Comparison of ENCODE assay signal across 33 cellular contexts in the genomic region with DNA sequence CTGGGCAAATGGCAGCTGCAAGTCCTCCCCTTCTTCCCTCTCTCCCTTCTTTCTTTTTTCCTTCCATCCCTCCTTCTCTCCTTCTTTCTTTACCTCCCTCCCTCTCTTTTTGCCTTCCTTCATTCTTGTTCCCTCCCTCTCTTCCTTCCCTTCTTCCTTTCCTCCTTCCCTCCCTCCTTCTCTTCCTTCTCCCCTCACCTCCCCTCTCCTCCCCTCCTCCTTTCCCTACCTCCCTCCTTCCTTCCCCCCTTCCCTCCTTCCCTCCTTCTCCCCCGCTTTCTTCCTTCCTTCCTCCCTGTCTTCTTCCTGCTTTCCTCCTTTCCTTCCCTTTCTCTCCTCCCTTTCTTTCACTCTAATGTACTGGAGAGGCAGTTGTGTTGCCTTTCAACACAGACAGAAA.
"Had no signal": no experiment of that assay in that cellular context is flagged by ENCODE, and none has a peak within 500 bp of the region (broad histone marks: within the 10 kb centered on the region; RNA-seq: fewer than 3 reads in every experiment).

No MANE protein-coding gene starts in this region.

- H3K27me3 ChIP-seq: adrenal gland, ascending aorta, body of pancreas, brain microvascular endothelial cell, breast epithelium, cardiac muscle cell had no signal

- H3K4me3 ChIP-seq: adrenal gland, ascending aorta, body of pancreas, breast epithelium, cardiac muscle cell had no signal

- ATAC-seq: activated naive CD4-positive, alpha-beta T cell treated with anti-CD3 and anti-CD28 coated beads, Interleukin-2, amount 50 U/mL, for 72 hours; activated naive CD8-positive, alpha-beta T cell treated with anti-CD3 and anti-CD28 coated beads, Interleukin-2, amount 50 U/mL, for 24 hours; activated T-cell treated with anti-CD3 and anti-CD28 coated beads, Interleukin-2, amount 50 U/mL, for 4 hours; activated T-cell treated with anti-CD3 and anti-CD28 coated beads, Interleukin-2, amount 50 U/mL, for 72 hours; activated T-helper 17 cell treated with anti-CD3 and anti-CD28 coated beads, Interleukin-2, amount 50 U/mL, for 72 hours; body of pancreas had no signal

- FAIRE-seq: astrocyte, bronchial epithelial cell had no signal

- H3K27ac ChIP-seq: adrenal gland, ascending aorta, body of pancreas, brain microvascular endothelial cell, breast epithelium, cardiac muscle cell had no signal

- H3K9me3 ChIP-seq: adrenal gland, ascending aorta had no signal

- H3K36me3 ChIP-seq: adrenal gland, ascending aorta, brain microvascular endothelial cell, breast epithelium, cardiac muscle cell had no signal

- DNase-seq: activated effector memory CD4-positive, alpha-beta T cell treated with anti-CD3 and anti-CD28 coated beads, Interleukin-2, amount 50 U/mL, for 16 hours; activated effector memory CD4-positive, alpha-beta T cell treated with Interleukin-2 at 50 U/mL for 16 hours; activated gamma-delta T cell; activated gamma-delta T cell treated with Interleukin-2 at 50 U/mL for 16 hours; activated naive CD4-positive, alpha-beta T cell; activated naive CD4-positive, alpha-beta T cell treated with anti-CD3 and anti-CD28 coated beads for 36 hours; activated naive CD4-positive, alpha-beta T cell treated with anti-CD3 and anti-CD28 coated beads, Interleukin-2, amount 10 ng/mL, durations not matched to agents 7 days and 5 days; activated naive CD4-positive, alpha-beta T cell treated with anti-CD3 and anti-CD28 coated beads, Interleukin-2, amount 50 U/mL, for 16 hours; activated naive CD4-positive, alpha-beta T cell treated with Interleukin-2 at 50 U/mL for 16 hours; activated naive CD8-positive, alpha-beta T cell treated with anti-CD3 and anti-CD28 coated beads for 36 hours; activated naive CD8-positive, alpha-beta T cell treated with anti-CD3 and anti-CD28 coated beads, Interleukin-2, amount 10 ng/mL, durations not matched to agents 7 days and 5 days; activated naive CD8-positive, alpha-beta T cell treated with anti-CD3 and anti-CD28 coated beads, Interleukin-2, amount 50 U/mL, for 24 hours; activated T-cell treated with anti-CD3 and anti-CD28 coated beads, Interleukin-2, amount 50 U/mL, for 24 hours; activated T-cell treated with anti-CD3 and anti-CD28 coated beads, Interleukin-2, amount 50 U/mL, for 4 hours; activated T-cell treated with anti-CD3 and anti-CD28 coated beads, Interleukin-2, amount 50 U/mL, for 48 hours; activated T-cell treated with anti-CD3 and anti-CD28 coated beads, Interleukin-2, amount 50 U/mL, for 72 hours; adrenal gland; amniotic stem cell; amygdala; anterior cingulate cortex; aorta; body of pancreas; brain microvascular endothelial cell; caudate nucleus; central memory CD4-positive, alpha-beta T cell; cerebellar nuclear complex had no signal

- H3K4me1 ChIP-seq: adrenal gland, ascending aorta, body of pancreas, breast epithelium had no signal
